In the genomic region with DNA sequence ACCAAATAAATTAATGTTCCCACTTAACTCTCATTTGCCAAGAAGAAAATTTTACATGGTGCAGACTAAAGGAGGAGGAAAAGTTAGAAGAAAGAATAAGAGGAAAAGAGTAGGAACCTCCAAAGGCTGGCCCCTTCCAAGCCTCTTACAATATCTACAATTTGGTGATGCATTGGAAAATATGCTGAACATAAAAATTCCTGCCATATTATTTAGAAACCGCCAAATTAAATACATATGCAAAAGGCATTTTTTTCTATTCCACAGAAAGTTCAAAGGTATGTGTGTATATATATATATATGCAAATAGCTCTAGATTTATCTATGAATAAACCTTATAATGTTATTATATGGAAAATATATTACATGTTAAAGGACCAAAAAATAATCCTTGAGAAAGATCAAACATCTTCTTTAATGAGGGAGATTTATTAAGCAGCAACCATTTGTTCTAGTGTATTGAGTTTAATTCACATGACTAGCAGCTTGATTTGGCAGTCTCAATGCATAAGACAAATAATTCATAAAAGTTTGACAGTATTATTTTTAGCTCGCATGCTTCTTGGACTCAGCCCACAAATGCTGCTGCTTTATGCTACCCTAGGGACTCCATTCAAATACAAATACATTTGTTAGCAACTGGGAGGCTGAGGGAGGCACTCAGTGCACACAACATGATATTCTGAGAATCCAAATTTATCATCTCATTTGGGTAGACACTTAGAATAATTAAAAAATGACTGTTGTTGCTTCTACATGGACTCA, we compare ENCODE assay signal across 11 cellular contexts.
A peak's percentile ranks its signal among the peaks of the same experiment; 100 is the strongest.
DNase-seq lines count a peak whose midpoint lies in the region; ATAC-seq and TF ChIP-seq lines count a peak whose summit lies in the region.
"Had no signal": no experiment of that assay in that cellular context is flagged by ENCODE, and none has a peak within 500 bp of the region (broad histone marks: within the 10 kb centered on the region; RNA-seq: fewer than 3 reads in every experiment).

No MANE protein-coding gene starts in this region.

- H3K36me3 ChIP-seq in GM23248 (ENCODE audit: low read depth): no peaks in the 10 kb centered on the region
- no peaks in the 10 kb centered on the region for H3K36me3 ChIP-seq in Caco-2 (ENCODE audit: control insufficient read depth, insufficient read depth, low read length)

- peaks cover 11% of the 10 kb centered on the region for H3K4me1 Mint-ChIP-seq in Caco-2 (ENCODE audit: low read depth, unreplicated experiment)
- no peaks in the 10 kb centered on the region for H3K4me1 Mint-ChIP-seq in activated CD4-positive, alpha-beta memory T cell treated with anti-CD3 and anti-CD28 coated beads, Interleukin-2, amount 10 ng/mL, durations not matched to agents 7 days and 5 days

- no peaks in the 10 kb centered on the region for H3K9me2 ChIP-seq in GM23248 (ENCODE audit: insufficient read depth)

- H3K27me3 ChIP-seq in GM23248 (replicated peaks; ENCODE audit: insufficient read depth) (no peaks in the 10 kb centered on the region), Caco-2 (replicated peaks; ENCODE audit: control insufficient read depth, insufficient read depth, low read length) (no peaks in the 10 kb centered on the region)

- no peaks in the 10 kb centered on the region for H4K20me1 ChIP-seq in GM23248 (ENCODE audit: insufficient read depth)

- DNase-seq in GM23248 (peak; percentile 61), NCI-H446 (lab: John Stamatoyannopoulos, UW) (peak; percentile 84 to 94), fibroblast of the conjunctiva (ENCODE audit: low read depth) (peak; percentile 57), skeletal muscle cell (ENCODE audit: low read depth) (peak; percentile 64), Caco-2 (no peak)
- no peak for DNase-seq in activated CD4-positive, alpha-beta memory T cell treated with anti-CD3 and anti-CD28 coated beads, Interleukin-2, amount 10 ng/mL, durations not matched to agents 7 days and 5 days
- DNase-seq: NCI-H1048, retina had no signal

- CTCF ChIA-PET in Caco-2 (lab: Charles Lee): no interaction called here
- CTCF ChIA-PET in activated CD4-positive, alpha-beta memory T cell treated with anti-CD3 and anti-CD28 coated beads, Interleukin-2, amount 10 ng/mL, durations not matched to agents 7 days and 5 days (lab: Charles Lee): interaction anchor here (0.7 kb wide), 1 partner anchor 61 kb away, joined by 5 read pairs; no protein-coding TSS in a partner anchor

- no peaks in the 10 kb centered on the region for H3K27me3 Mint-ChIP-seq in Caco-2 (ENCODE audit: insufficient read depth, unreplicated experiment)
- H3K27me3 Mint-ChIP-seq in activated CD4-positive, alpha-beta memory T cell treated with anti-CD3 and anti-CD28 coated beads, Interleukin-2, amount 10 ng/mL, durations not matched to agents 7 days and 5 days: no peaks in the 10 kb centered on the region

- TF ChIP-seq CTCF in Caco-2 (IDR thresholded peaks at IDR 0.05; ENCODE audit: insufficient read depth in 1 of 2, low read depth in 1 of 2, low read length in 1 of 2, severe bottlenecking in 1 of 2, unreplicated experiment in 1 of 2): no peak

- no peak overlapping the region for H2AFZ ChIP-seq in GM23248

- H3F3A ChIP-seq in GM23248 (ENCODE audit: insufficient read depth): peaks cover 20% of the 10 kb centered on the region

- no peak overlapping the region for H3K27ac Mint-ChIP-seq in Caco-2 (ENCODE audit: unreplicated experiment)
- H3K27ac Mint-ChIP-seq in activated CD4-positive, alpha-beta memory T cell treated with anti-CD3 and anti-CD28 coated beads, Interleukin-2, amount 10 ng/mL, durations not matched to agents 7 days and 5 days: no peak overlapping the region
- H3K27ac Mint-ChIP-seq: activated naive CD4-positive, alpha-beta T cell treated with anti-CD3 and anti-CD28 coated beads, Interleukin-2, amount 50 U/mL, for 72 hours had no signal

- intact Hi-C loops in Caco-2 (cut with micrococcal nuclease; ENCODE audit: unreplicated experiment): no loop called here

- H3K4me3 Mint-ChIP-seq in Caco-2 (ENCODE audit: unreplicated experiment): no peak overlapping the region
- H3K4me3 Mint-ChIP-seq in activated CD4-positive, alpha-beta memory T cell treated with anti-CD3 and anti-CD28 coated beads, Interleukin-2, amount 10 ng/mL, durations not matched to agents 7 days and 5 days: no peak overlapping the region

- H3K4me1 ChIP-seq in GM23248 (ENCODE audit: insufficient read depth) (peaks cover 32% of the 10 kb centered on the region), Caco-2 (no peaks in the 10 kb centered on the region; the same call in 1 of the 2 replicates)

- H3K79me2 ChIP-seq in GM23248 (ENCODE audit: insufficient read depth): peaks cover 45% of the 10 kb centered on the region

- H3K9me3 Mint-ChIP-seq in Caco-2 (ENCODE audit: unreplicated experiment): peaks cover 9% of the 10 kb centered on the region
- no peaks in the 10 kb centered on the region for H3K9me3 Mint-ChIP-seq in activated CD4-positive, alpha-beta memory T cell treated with anti-CD3 and anti-CD28 coated beads, Interleukin-2, amount 10 ng/mL, durations not matched to agents 7 days and 5 days

- in situ Hi-C loops in GM23248 (cut with MboI): no loop called here

- WGBS in GM23248 (ENCODE audit: low coverage in 1 of 2, low lambda C conversion rate in 2 of 2, missing lambda C conversion rate in 2 of 2), 2 experiments: 27 to 40% methylated on average over 2 of the region's 2 CpGs

- H3K9ac ChIP-seq in GM23248: 0 out of 2 replicates have a peak overlapping the region, but pooled peaks have one; percentile 3

- H3K9me3 ChIP-seq in GM23248 (ENCODE audit: low read depth) (no peaks in the 10 kb centered on the region), Caco-2 (no peaks in the 10 kb centered on the region)

- ATAC-seq in SK-N-SH treated with all-trans-retinoic acid at 6 μM for 48 hours (no peak), GM21367 (IDR thresholded peaks at IDR 0.05; ENCODE audit: unreplicated experiment) (no peak)
- ATAC-seq: activated naive CD4-positive, alpha-beta T cell treated with anti-CD3 and anti-CD28 coated beads, Interleukin-2, amount 50 U/mL, for 72 hours had no signal

- H3K27ac ChIP-seq in GM23248: peak overlapping the region; percentile 56

- no TSS peak for BruUV-seq in Caco-2 (replicated peaks; lab: Mats Ljungman, UMichigan)

- H3K4me3 ChIP-seq in GM23248 (peak overlapping the region; percentile 22), skeletal muscle cell (ENCODE audit: low read depth, low read length) (no peak overlapping the region), Caco-2 (ENCODE audit: low read depth, low read length) (no peak overlapping the region)

- no peaks in the 10 kb centered on the region for H3K36me3 Mint-ChIP-seq in Caco-2 (ENCODE audit: insufficient read depth, unreplicated experiment)
- H3K36me3 Mint-ChIP-seq in activated CD4-positive, alpha-beta memory T cell treated with anti-CD3 and anti-CD28 coated beads, Interleukin-2, amount 10 ng/mL, durations not matched to agents 7 days and 5 days (ENCODE audit: low read depth): no peaks in the 10 kb centered on the region
- H3K36me3 Mint-ChIP-seq: activated naive CD4-positive, alpha-beta T cell treated with anti-CD3 and anti-CD28 coated beads, Interleukin-2, amount 50 U/mL, for 72 hours had no signal

- H3K4me2 ChIP-seq in GM23248 (ENCODE audit: unreplicated experiment): peak overlapping the region; percentile 44

- POLR2A ChIA-PET in Caco-2 (lab: Charles Lee): no interaction called here
- POLR2A ChIA-PET in activated CD4-positive, alpha-beta memory T cell treated with anti-CD3 and anti-CD28 coated beads, Interleukin-2, amount 10 ng/mL, durations not matched to agents 7 days and 5 days (lab: Charles Lee): interaction anchor here (0.7 kb wide), 1 partner anchor 319 kb away, joined by 3 read pairs; no protein-coding TSS in a partner anchor

TF ChIP-seq in SK-N-SH treated with all-trans-retinoic acid at 6 μM for 48 hours, 23 proteins besides CTCF, POLR2A, EP300 and RAD21:
- no peak for TF ChIP-seq PPARA (CRISPR knock-in tag; IDR thresholded peaks at IDR 0.05; ENCODE audit: borderline replicate concordance)
- no peak for TF ChIP-seq ISL1 (CRISPR knock-in tag; IDR thresholded peaks at IDR 0.05)

Comparison
In these comparisons a context has a peak if more than half of its experiments do, and no peak if none do; other contexts are left out.
1. DNase-seq: peak in GM23248 (single experiment), NCI-H446 (2 of 2), fibroblast of the conjunctiva (single experiment) and skeletal muscle cell (single experiment); none in Caco-2 (0 of 2) and activated CD4-positive, alpha-beta memory T cell treated with anti-CD3 and anti-CD28 coated beads, Interleukin-2, amount 10 ng/mL, durations not matched to agents 7 days and 5 days (single experiment).